19 cellular contexts compared by ENCODE assay signal in genomic region chr16:56987692-56988091, GRCh38. TPM values are rescaled to one million over a fixed set of nuclear protein-coding genes. Genes with fewer than 3 reads are reported as not detected.
DNase-seq lines count a peak whose midpoint lies in the region; ATAC-seq and TF ChIP-seq lines count a peak whose summit lies in the region.
"Had no signal": no experiment of that assay in that cellular context is flagged by ENCODE, and none has a peak within 500 bp of the region (broad histone marks: within the 10 kb centered on the region; RNA-seq: fewer than 3 reads in every experiment).

No MANE protein-coding gene starts in this region.

- no peak for TF ChIP-seq CTCF in type B pancreatic cell (conservative IDR thresholded peaks at IDR 0.05)

- no peaks in the 10 kb centered on the region for H3K36me3 ChIP-seq in GM23248 (ENCODE audit: low read depth)

- H3K9me2 ChIP-seq in GM23248 (ENCODE audit: insufficient read depth): no peaks in the 10 kb centered on the region

- H4K20me1 ChIP-seq in GM23248 (ENCODE audit: insufficient read depth): no peaks in the 10 kb centered on the region

- peak overlapping the region; percentile 98 for H3K4me3 Mint-ChIP-seq in T-helper 1 cell treated with Interleukin-12 subunit alpha and Interleukin-12 subunit beta and Interleukin-4 antibody, amounts not matched to agents 30 μg/mL and 1 μg/mL, for 36 hours
- peak overlapping the region; percentile 99 for H3K4me3 Mint-ChIP-seq in activated naive CD8-positive, alpha-beta T cell treated with anti-CD3 and anti-CD28 coated beads, Interleukin-2, amount 10 ng/mL, durations not matched to agents 7 days and 5 days
- no peak overlapping the region for H3K4me3 Mint-ChIP-seq in type B pancreatic cell

- DNase-seq in T-helper 1 cell (no peak), GM23248 (no peak), posterior vena cava (ENCODE audit: low spot score) (peak; percentile 52), type B pancreatic cell (ENCODE audit: extremely low spot score, unreplicated experiment) (no peak)
- DNase-seq in activated naive CD8-positive, alpha-beta T cell treated with anti-CD3 and anti-CD28 coated beads, Interleukin-2, amount 10 ng/mL, durations not matched to agents 7 days and 5 days: no peak
- DNase-seq: Calu3; head of caudate nucleus; kidney glomerular epithelial cell; NCI-H2029; NK-92 treated with Interleukin-12 subunit alpha and Interleukin-12 subunit beta, amount 100 ng/mL, for 24 hours; stimulated activated CD4-positive, alpha-beta T cell treated with anti-CD3 and anti-CD28 coated beads, Interleukin-4, amount 100 ng/mL, for 4 hours had no signal

- no peak overlapping the region for H3K4me2 ChIP-seq in GM23248 (ENCODE audit: unreplicated experiment)

- intact Hi-C loops in posterior vena cava (cut with DNase I): no loop called here

- POLR2A ChIA-PET in activated naive CD8-positive, alpha-beta T cell treated with anti-CD3 and anti-CD28 coated beads, Interleukin-2, amount 10 ng/mL, durations not matched to agents 7 days and 5 days (lab: Charles Lee): interaction anchor here (0.6 to 4.1 kb wide), 9 partner anchors 9 to 54 kb away, joined by 3 to 75 read pairs (median 4); no protein-coding TSS in a partner anchor

- H3K4me1 Mint-ChIP-seq in T-helper 1 cell treated with Interleukin-12 subunit alpha and Interleukin-12 subunit beta and Interleukin-4 antibody, amounts not matched to agents 30 μg/mL and 1 μg/mL, for 36 hours (ENCODE audit: low read depth): peaks cover 60% of the 10 kb centered on the region
- peaks cover 51% of the 10 kb centered on the region for H3K4me1 Mint-ChIP-seq in activated naive CD8-positive, alpha-beta T cell treated with anti-CD3 and anti-CD28 coated beads, Interleukin-2, amount 10 ng/mL, durations not matched to agents 7 days and 5 days
- no peaks in the 10 kb centered on the region for H3K4me1 Mint-ChIP-seq in type B pancreatic cell (ENCODE audit: unreplicated experiment)

- no peaks in the 10 kb centered on the region for H3K9me3 Mint-ChIP-seq in T-helper 1 cell treated with Interleukin-12 subunit alpha and Interleukin-12 subunit beta and Interleukin-4 antibody, amounts not matched to agents 30 μg/mL and 1 μg/mL, for 36 hours
- H3K9me3 Mint-ChIP-seq in activated naive CD8-positive, alpha-beta T cell treated with anti-CD3 and anti-CD28 coated beads, Interleukin-2, amount 10 ng/mL, durations not matched to agents 7 days and 5 days: no peaks in the 10 kb centered on the region
- no peaks in the 10 kb centered on the region for H3K9me3 Mint-ChIP-seq in type B pancreatic cell
- H3K9me3 Mint-ChIP-seq: nephron had no signal

- WGBS in GM23248 (ENCODE audit: low coverage in 1 of 2, low lambda C conversion rate in 2 of 2, missing lambda C conversion rate in 2 of 2), 2 experiments: 93 to 98% methylated on average over 2 of the region's 2 CpGs

- no peak overlapping the region for H3K9ac ChIP-seq in GM23248

- peak overlapping the region; percentile 97 for H3K27ac Mint-ChIP-seq in T-helper 1 cell treated with Interleukin-12 subunit alpha and Interleukin-12 subunit beta and Interleukin-4 antibody, amounts not matched to agents 30 μg/mL and 1 μg/mL, for 36 hours
- peak overlapping the region; percentile 99 for H3K27ac Mint-ChIP-seq in activated naive CD8-positive, alpha-beta T cell treated with anti-CD3 and anti-CD28 coated beads, Interleukin-2, amount 10 ng/mL, durations not matched to agents 7 days and 5 days
- no peak overlapping the region for H3K27ac Mint-ChIP-seq in type B pancreatic cell
- H3K27ac Mint-ChIP-seq: nephron had no signal

- no peak overlapping the region for H2AFZ ChIP-seq in GM23248

- H3K27ac ChIP-seq in GM23248: peak overlapping the region; percentile 69; the same call in 1 of the 2 replicates
- H3K27ac ChIP-seq: 22Rv1 had no signal

- H3K4me3 ChIP-seq in GM23248: no peak overlapping the region

- H3K79me2 ChIP-seq in GM23248 (ENCODE audit: insufficient read depth): peaks cover 42% of the 10 kb centered on the region

- peaks cover 31% of the 10 kb centered on the region for H3K4me1 ChIP-seq in GM23248 (ENCODE audit: insufficient read depth)

- H3K27me3 Mint-ChIP-seq in T-helper 1 cell treated with Interleukin-12 subunit alpha and Interleukin-12 subunit beta and Interleukin-4 antibody, amounts not matched to agents 30 μg/mL and 1 μg/mL, for 36 hours (ENCODE audit: low read depth): no peaks in the 10 kb centered on the region
- H3K27me3 Mint-ChIP-seq in activated naive CD8-positive, alpha-beta T cell treated with anti-CD3 and anti-CD28 coated beads, Interleukin-2, amount 10 ng/mL, durations not matched to agents 7 days and 5 days: no peaks in the 10 kb centered on the region
- H3K27me3 Mint-ChIP-seq in type B pancreatic cell: peaks cover 63% of the 10 kb centered on the region

- H3K9me3 ChIP-seq in GM23248 (ENCODE audit: low read depth): no peaks in the 10 kb centered on the region

- no peak for ATAC-seq in activated naive CD8-positive, alpha-beta T cell treated with anti-CD3 and anti-CD28 coated beads, Interleukin-2, amount 10 ng/mL, durations not matched to agents 7 days and 5 days (ENCODE audit: low read depth)
- ATAC-seq in GM18520 (IDR thresholded peaks at IDR 0.05; ENCODE audit: unreplicated experiment) (no peak), HG02571 (IDR thresholded peaks at IDR 0.05; ENCODE audit: unreplicated experiment) (no peak)

- H3K36me3 Mint-ChIP-seq in T-helper 1 cell treated with Interleukin-12 subunit alpha and Interleukin-12 subunit beta and Interleukin-4 antibody, amounts not matched to agents 30 μg/mL and 1 μg/mL, for 36 hours (ENCODE audit: low read depth): peaks cover 51% of the 10 kb centered on the region
- H3K36me3 Mint-ChIP-seq in activated naive CD8-positive, alpha-beta T cell treated with anti-CD3 and anti-CD28 coated beads, Interleukin-2, amount 10 ng/mL, durations not matched to agents 7 days and 5 days: peaks cover 46% of the 10 kb centered on the region
- no peaks in the 10 kb centered on the region for H3K36me3 Mint-ChIP-seq in type B pancreatic cell

- in situ Hi-C loops in GM23248 (cut with MboI): no loop called here

- H3K27me3 ChIP-seq in GM23248 (replicated peaks; ENCODE audit: insufficient read depth): no peaks in the 10 kb centered on the region

- 0 out of 2 replicates have a peak, but pooled peaks cover 8% of the 10 kb centered on the region for H3F3A ChIP-seq in GM23248 (ENCODE audit: insufficient read depth)

RNA-seq across cellular contexts. Expression of gene NLRC5, which starts 1.7 kb away (rescaled TPM):
- total RNA-seq in GM23248 (2014; rRNA removed; shearing (Covaris generic)): 17.1 and 23.8 TPM in 2 replicates
- polyA plus RNA-seq in GM23248 (2016; fragmentation: Nextera tagmentation; extraction: Ambion mirVana): 9.3 and 10.6 TPM in 2 replicates
- total RNA-seq in activated naive CD8-positive, alpha-beta T cell treated with anti-CD3 and anti-CD28 coated beads, Interleukin-2, amount 10 ng/mL, durations not matched to agents 7 days and 5 days: 100 to 1,000 TPM; 401 to 414 TPM
- 10 to 100 TPM; 37.8 to 53.2 TPM for total RNA-seq in posterior vena cava
- total RNA-seq in type B pancreatic cell (ENCODE audit: low replicate concordance): 1.7 and 2.7 TPM in 2 replicates

RNA-seq across cellular contexts. Expression of gene CETP, which starts 25.9 kb away (rescaled TPM):
- not detected in 2 replicates for total RNA-seq in GM23248 (2014; rRNA removed; shearing (Covaris generic))
- not detected in 2 replicates for polyA plus RNA-seq in GM23248 (2016; fragmentation: Nextera tagmentation; extraction: Ambion mirVana)
- not detected for total RNA-seq in activated naive CD8-positive, alpha-beta T cell treated with anti-CD3 and anti-CD28 coated beads, Interleukin-2, amount 10 ng/mL, durations not matched to agents 7 days and 5 days
- total RNA-seq in posterior vena cava: under 1 TPM in 1 of 2 donors, not detected in 1; 0.60 TPM
- total RNA-seq in type B pancreatic cell (ENCODE audit: low replicate concordance): not detected in 2 replicates
- total RNA-seq: bronchial epithelial cell, Calu3, H1, SK-MEL-5 had no signal
- polyA plus RNA-seq: H1 had no signal

RNA-seq across cellular contexts. Expression of gene HERPUD1, which starts 55.8 kb away (rescaled TPM):
- 218 TPM in 2 replicates for total RNA-seq in GM23248 (2014; rRNA removed; shearing (Covaris generic))
- polyA plus RNA-seq in GM23248 (2016; fragmentation: Nextera tagmentation; extraction: Ambion mirVana): 299 and 302 TPM in 2 replicates
- 100 to 1,000 TPM; 134 to 157 TPM for total RNA-seq in activated naive CD8-positive, alpha-beta T cell treated with anti-CD3 and anti-CD28 coated beads, Interleukin-2, amount 10 ng/mL, durations not matched to agents 7 days and 5 days
- total RNA-seq in posterior vena cava (100 to 1,000 TPM in 1 of 2 donors, 10 to 100 TPM in 1; 99.7 to 106 TPM), type B pancreatic cell (ENCODE audit: low replicate concordance) (98.8 and 155 TPM in 2 replicates)

Comparison
In these comparisons a context has a peak if more than half of its experiments do, and no peak if none do; other contexts are left out.
1. RNA of gene NLRC5, which starts 1.7 kb away (total RNA-seq): 401 to 414 TPM in activated naive CD8-positive, alpha-beta T cell treated with anti-CD3 and anti-CD28 coated beads, Interleukin-2, amount 10 ng/mL, durations not matched to agents 7 days and 5 days; 37.8 to 53.2 TPM in posterior vena cava, 17.1 to 23.8 TPM in GM23248 and 1.7 to 2.7 TPM in type B pancreatic cell; every median in the first group is over 4 times any median in the second.